Comparison of ENCODE assay signal across 2 cellular contexts in genomic region chr2:12584337-12584736, GRCh38.
A peak's percentile ranks its signal among the peaks of the same experiment; 100 is the strongest.
TF ChIP-seq lines count a peak whose summit lies in the region.

No MANE protein-coding gene starts in this region.

TF ChIP-seq in SK-N-SH treated with all-trans-retinoic acid at 6 μM for 48 hours, 23 proteins besides CTCF, POLR2A, EP300 and RAD21 (continued from another document):
- TF ChIP-seq ESRRG (CRISPR knock-in tag; IDR thresholded peaks at IDR 0.05) = no peak
- TF ChIP-seq TCF4 (CRISPR knock-in tag; IDR thresholded peaks at IDR 0.05; ENCODE audit: borderline replicate concordance) = peak; percentile 75
TF ChIP-seq in SK-N-SH treated with all-trans-retinoic acid at 6 μM for 48 hours: peak in this region for 3.

TF ChIP-seq in SK-N-SH, 30 proteins besides CTCF, POLR2A, EP300 and RAD21 (continued from another document):
- no peak for TF ChIP-seq PBX3 (IDR thresholded peaks at IDR 0.05)
- TF ChIP-seq NRF1 (IDR thresholded peaks at IDR 0.05; ENCODE audit: low read depth, low read length) = no peak
- TF ChIP-seq JUND (IDR thresholded peaks at IDR 0.05) = no peak
- TF ChIP-seq TEAD4 (IDR thresholded peaks at IDR 0.05; ENCODE audit: borderline replicate concordance, insufficient read depth) = no peak
- no peak for TF ChIP-seq SMC3 (IDR thresholded peaks at IDR 0.05; ENCODE audit: low read depth, low read length)
- no peak for TF ChIP-seq SIN3A (IDR thresholded peaks at IDR 0.05; ENCODE audit: borderline replicate concordance, low read depth, low read length)
